17 cellular contexts compared by ENCODE assay signal in genomic region chr15:36589971-36590370, GRCh38. TPM values are rescaled to one million over a fixed set of nuclear protein-coding genes. Genes with fewer than 3 reads are reported as not detected.
DNase-seq lines count a peak whose midpoint lies in the region; TF ChIP-seq lines count a peak whose summit lies in the region.
"Had no signal": no experiment of that assay in that cellular context is flagged by ENCODE, and none has a peak within 500 bp of the region (broad histone marks: within the 10 kb centered on the region; RNA-seq: fewer than 3 reads in every experiment).

No MANE protein-coding gene starts in this region.

- no peak for TF ChIP-seq POLR2A in transverse colon (IDR thresholded peaks at IDR 0.05)

- H3K4me1 Mint-ChIP-seq in HFFc6 (ENCODE audit: low read depth) (peaks cover 45% of the 10 kb centered on the region), nephron (no peaks in the 10 kb centered on the region)
- peaks cover 5% of the 10 kb centered on the region for H3K4me1 Mint-ChIP-seq in activated CD4-positive, alpha-beta memory T cell treated with anti-CD3 and anti-CD28 coated beads, Interleukin-2, amount 10 ng/mL, durations not matched to agents 7 days and 5 days

- H3K4me1 ChIP-seq in transverse colon: peaks cover 0 to 4% (median 0%) of the 10 kb centered on the region in 4 donors
- H3K4me1 ChIP-seq: lower lobe of right lung had no signal

- TF ChIP-seq CTCF in C4-2B (conservative IDR thresholded peaks at IDR 0.05) (no peak), HFFc6 (IDR thresholded peaks at IDR 0.05) (no peak), cardiac fibroblast (IDR thresholded peaks at IDR 0.05; ENCODE audit: low read depth, low read length) (no peak), nephron (IDR thresholded peaks at IDR 0.05; ENCODE audit: unreplicated experiment in 3 of 3) (no peak), transverse colon (IDR thresholded peaks at IDR 0.05) (no peak)

- no peaks in the 10 kb centered on the region for H3K9me3 Mint-ChIP-seq in HFFc6
- H3K9me3 Mint-ChIP-seq in nephron: no peaks in the 10 kb centered on the region
- no peaks in the 10 kb centered on the region for H3K9me3 Mint-ChIP-seq in activated CD4-positive, alpha-beta memory T cell treated with anti-CD3 and anti-CD28 coated beads, Interleukin-2, amount 10 ng/mL, durations not matched to agents 7 days and 5 days
- H3K9me3 Mint-ChIP-seq: activated T-cell treated with anti-CD3 and anti-CD28 coated beads, Interleukin-2, amount 50 U/mL, for 4 hours; natural killer cell treated with Interleukin-12 subunit alpha and Interleukin-12 subunit beta and Interleukin-15 and Interleukin-18, amount 100 ng/mL, for 72 hours; T-cell had no signal

- WGBS in transverse colon (ENCODE audit: low coverage in 1 of 2), 2 donors: 71 to 73% methylated on average over 4 of the region's 4 CpGs

- POLR2A ChIA-PET in activated CD4-positive, alpha-beta memory T cell treated with anti-CD3 and anti-CD28 coated beads, Interleukin-2, amount 10 ng/mL, durations not matched to agents 7 days and 5 days (lab: Charles Lee): no interaction called here

- no peak for TF ChIP-seq EP300 in transverse colon (IDR thresholded peaks at IDR 0.05; ENCODE audit: low read depth)

- H3K36me3 Mint-ChIP-seq in HFFc6 (ENCODE audit: low read depth) (peaks cover 10% of the 10 kb centered on the region), nephron (ENCODE audit: low read depth) (no peaks in the 10 kb centered on the region)
- no peaks in the 10 kb centered on the region for H3K36me3 Mint-ChIP-seq in activated CD4-positive, alpha-beta memory T cell treated with anti-CD3 and anti-CD28 coated beads, Interleukin-2, amount 10 ng/mL, durations not matched to agents 7 days and 5 days (ENCODE audit: low read depth)
- H3K36me3 Mint-ChIP-seq: natural killer cell treated with Interleukin-12 subunit alpha and Interleukin-12 subunit beta and Interleukin-15 and Interleukin-18, amount 100 ng/mL, for 72 hours had no signal

- no peaks in the 10 kb centered on the region for H3K36me3 ChIP-seq in transverse colon
- H3K36me3 ChIP-seq: lower lobe of right lung had no signal

- in situ Hi-C loops in transverse colon (cut with MboI; ENCODE audit: low pct_ligation_motif_present in 1 of 4, low pct_unique_long_range_greater_than_20kb in 1 of 4, low sequenced_read_pairs in 3 of 4): no loop called here

- CTCF ChIA-PET in activated CD4-positive, alpha-beta memory T cell treated with anti-CD3 and anti-CD28 coated beads, Interleukin-2, amount 10 ng/mL, durations not matched to agents 7 days and 5 days (lab: Charles Lee): no interaction called here

- H3K27ac ChIP-seq in C4-2B (0 out of 2 replicates have a peak overlapping the region, but pooled peaks have one; percentile 3), transverse colon (no peak overlapping the region)
- H3K27ac ChIP-seq: lower lobe of right lung had no signal

- intact Hi-C loops in transverse colon (cut with DNase I; ENCODE audit: low total_unique reads): loop anchor here (5.0 kb wide), 1 partner anchor 807 kb away; no protein-coding TSS in a partner anchor

- no peaks in the 10 kb centered on the region for H3K27me3 ChIP-seq in transverse colon

- H3K27ac Mint-ChIP-seq in HFFc6: peak overlapping the region; percentile 64; the same call in 1 of the 2 replicates
- peak overlapping the region; percentile 1 to 28 (median 20) for H3K27ac Mint-ChIP-seq in nephron
- H3K27ac Mint-ChIP-seq in activated CD4-positive, alpha-beta memory T cell treated with anti-CD3 and anti-CD28 coated beads, Interleukin-2, amount 10 ng/mL, durations not matched to agents 7 days and 5 days: no peak overlapping the region
- H3K27ac Mint-ChIP-seq: activated naive CD8-positive, alpha-beta T cell; natural killer cell treated with Interleukin-12 subunit alpha and Interleukin-12 subunit beta and Interleukin-15 and Interleukin-18, amount 100 ng/mL, for 72 hours; T-cell had no signal

- no peak overlapping the region for H3K4me3 ChIP-seq in cardiac fibroblast (replicated peaks in 1 of 2; ENCODE audit: low read depth in 2 of 2, low read length in 2 of 2)
- H3K4me3 ChIP-seq in transverse colon: no peak overlapping the region
- H3K4me3 ChIP-seq: lower lobe of right lung had no signal

- H3K9me3 ChIP-seq in transverse colon: no peaks in the 10 kb centered on the region
- H3K9me3 ChIP-seq: lower lobe of right lung had no signal

- H3K27me3 Mint-ChIP-seq in HFFc6 (ENCODE audit: insufficient read depth) (no peaks in the 10 kb centered on the region), nephron (ENCODE audit: low read depth) (no peaks in the 10 kb centered on the region)
- H3K27me3 Mint-ChIP-seq in activated CD4-positive, alpha-beta memory T cell treated with anti-CD3 and anti-CD28 coated beads, Interleukin-2, amount 10 ng/mL, durations not matched to agents 7 days and 5 days: no peaks in the 10 kb centered on the region
- H3K27me3 Mint-ChIP-seq: activated naive CD8-positive, alpha-beta T cell; natural killer cell treated with Interleukin-12 subunit alpha and Interleukin-12 subunit beta and Interleukin-15 and Interleukin-18, amount 100 ng/mL, for 72 hours; T-cell had no signal

- peak; percentile 32 for DNase-seq in HFFc6
- peak; percentile 39 to 46 for DNase-seq in cardiac fibroblast (ENCODE audit: low read depth in 2 of 2)
- DNase-seq in DMS 273 (lab: John Stamatoyannopoulos, UW; ENCODE audit: unreplicated experiment): no peak
- DNase-seq in activated CD4-positive, alpha-beta memory T cell treated with anti-CD3 and anti-CD28 coated beads, Interleukin-2, amount 10 ng/mL, durations not matched to agents 7 days and 5 days: no peak
- DNase-seq in transverse colon: no peak
- DNase-seq in glomerular visceral epithelial cell (ENCODE audit: extremely low spot score): no peak
- DNase-seq: activated CD4-positive, alpha-beta T cell treated with anti-CD3 and anti-CD28 coated beads, Interleukin-2, amount 50 U/mL, for 48 hours; activated T-cell treated with anti-CD3 and anti-CD28 coated beads, Interleukin-2, amount 50 U/mL, for 4 hours; foreskin melanocyte; lower lobe of right lung; NCI-H2171; NCI-H82; T-cell had no signal

- no peak overlapping the region; the same call in 1 of the 2 replicates for H3K4me3 Mint-ChIP-seq in HFFc6
- no peak overlapping the region for H3K4me3 Mint-ChIP-seq in nephron
- no peak overlapping the region for H3K4me3 Mint-ChIP-seq in activated CD4-positive, alpha-beta memory T cell treated with anti-CD3 and anti-CD28 coated beads, Interleukin-2, amount 10 ng/mL, durations not matched to agents 7 days and 5 days
- H3K4me3 Mint-ChIP-seq: activated naive CD8-positive, alpha-beta T cell; activated T-cell treated with anti-CD3 and anti-CD28 coated beads, Interleukin-2, amount 50 U/mL, for 4 hours; natural killer cell treated with Interleukin-12 subunit alpha and Interleukin-12 subunit beta and Interleukin-15 and Interleukin-18, amount 100 ng/mL, for 72 hours; T-cell had no signal

RNA-seq across cellular contexts. Expression of gene CDIN1, which starts 10.5 kb away (rescaled TPM):
- 10 to 100 TPM; 19.4 to 24.4 (median 20.4) TPM for total RNA-seq in HFFc6 (2021; fragmentation: NEBNext Ultra II Directional; extraction: Animal tissue kit (Norgen Biotek cat#: 25700))
- total RNA-seq in activated CD4-positive, alpha-beta memory T cell treated with anti-CD3 and anti-CD28 coated beads, Interleukin-2, amount 10 ng/mL, durations not matched to agents 7 days and 5 days: 1 to 10 TPM; 7.5 to 8.8 TPM
- total RNA-seq in transverse colon: 100 to 1,000 TPM in 1 of 4 donors, 1 to 10 TPM in 3; 3.0 to 151 (median 8.5) TPM

Comparison
In these comparisons a context has a peak if more than half of its experiments do, and no peak if none do; other contexts are left out.
1. DNase-seq: peak in HFFc6 (single experiment) and cardiac fibroblast (2 of 2); none in DMS 273 (single experiment), activated CD4-positive, alpha-beta memory T cell treated with anti-CD3 and anti-CD28 coated beads, Interleukin-2, amount 10 ng/mL, durations not matched to agents 7 days and 5 days (single experiment), transverse colon (single experiment) and glomerular visceral epithelial cell (single experiment).